ENCODE assay signal across 24 cellular contexts in genomic region chr4:8905773-8906667, GRCh38. TPM values are rescaled to one million over a fixed set of nuclear protein-coding genes. Genes with fewer than 3 reads are reported as not detected.
A peak's percentile ranks its signal among the peaks of the same experiment; 100 is the strongest.
DNase-seq lines count a peak whose midpoint lies in the region; FAIRE-seq and TF ChIP-seq lines count a peak whose summit lies in the region.
"Had no signal": no experiment of that assay in that cellular context is flagged by ENCODE, and none has a peak within 500 bp of the region (broad histone marks: within the 10 kb centered on the region; RNA-seq: fewer than 3 reads in every experiment).

No MANE protein-coding gene starts in this region.

- no peak overlapping the region for H2BK5ac ChIP-seq in H9 (ENCODE audit: insufficient read length, low read length)

- H2AFZ ChIP-seq in H9 (ENCODE audit: low read length), result no peak overlapping the region
- H2AFZ ChIP-seq: GM23248 had no signal

- H3K23me2 ChIP-seq in H9 (ENCODE audit: insufficient read length, low read depth, low read length, poor library complexity, severe bottlenecking), result no peaks in the 10 kb centered on the region

- no peaks in the 10 kb centered on the region for H3K27me3 ChIP-seq in H9 (ENCODE audit: insufficient read depth, low read length)
- peaks cover 0 to 26% (median 7%) of the 10 kb centered on the region in 3 donors for H3K27me3 ChIP-seq in sigmoid colon

- H2BK120ac ChIP-seq in H9 (ENCODE audit: low read depth, low read length, poor library complexity, severe bottlenecking), result no peak overlapping the region

- WGBS in H9 (ENCODE audit: extremely low coverage, insufficient read length, low lambda C conversion rate), result no CpG with 5 or more reads among the region's 33 CpGs
- WGBS in sigmoid colon, 2 donors, result 80 to 85% methylated on average over 33 of the region's 33 CpGs

- TF ChIP-seq CTCF in H9 (conservative IDR thresholded peaks at IDR 0.05), result no peak
- no peak for TF ChIP-seq CTCF in kidney (IDR thresholded peaks at IDR 0.05; ENCODE audit: borderline replicate concordance, extremely low read depth, insufficient read depth)
- TF ChIP-seq CTCF in sigmoid colon (IDR thresholded peaks at IDR 0.05), result no peak
- TF ChIP-seq CTCF in GM13976 (IDR thresholded peaks at IDR 0.05; ENCODE audit: borderline replicate concordance, control extremely low read depth, extremely low read depth, insufficient read depth, missing control alignments), result no peak

- no peak overlapping the region for H4K5ac ChIP-seq in H9 (ENCODE audit: insufficient read length, low read depth, low read length)

- no peaks in the 10 kb centered on the region for H4K20me1 ChIP-seq in H9 (ENCODE audit: control insufficient read depth, insufficient read depth, insufficient read length)

- H3T11ph ChIP-seq in H9 (ENCODE audit: low read length), result no peak overlapping the region

- no peak overlapping the region for H2BK12ac ChIP-seq in H9 (ENCODE audit: insufficient read length, low read depth, low read length)

- intact Hi-C loops in kidney (cut with DNase I) (no loop called here), sigmoid colon (cut with DNase I) (no loop called here)

- H3K4me3 Mint-ChIP-seq in H9, result no peak overlapping the region
- H3K4me3 Mint-ChIP-seq: CD4-positive, CD25-positive, alpha-beta regulatory T cell had no signal

- H3K14ac ChIP-seq in H9 (ENCODE audit: insufficient read depth, low read length), result no peak overlapping the region; the same call in 1 of the 2 replicates

- H3K27me3 Mint-ChIP-seq in H9 (ENCODE audit: low read depth), result peaks cover 53% of the 10 kb centered on the region
- H3K27me3 Mint-ChIP-seq: CD4-positive, CD25-positive, alpha-beta regulatory T cell had no signal

- peaks cover 12% of the 10 kb centered on the region for H3K9me3 ChIP-seq in H9 (ENCODE audit: control insufficient read depth, low read depth, low read length)
- peaks cover 12 to 16% of the 10 kb centered on the region in 2 donors for H3K9me3 ChIP-seq in kidney (ENCODE audit: control insufficient read depth in 1 of 2, low read length in 2 of 2)
- peaks cover 3 to 11% (median 7%) of the 10 kb centered on the region in 4 donors for H3K9me3 ChIP-seq in sigmoid colon

- no peak overlapping the region for H2BK20ac ChIP-seq in H9 (ENCODE audit: low read depth, low read length, poor library complexity, severe bottlenecking)

- no peaks in the 10 kb centered on the region for H3K79me2 ChIP-seq in H9 (ENCODE audit: insufficient read depth, low read length)

- H3K36me3 Mint-ChIP-seq in H9 (ENCODE audit: insufficient read depth in 1 of 3, low read depth in 3 of 3), result peaks cover 0 to 7% (median 3%) of the 10 kb centered on the region in 3 experiments; a peak in 3 of 7 replicates
- H3K36me3 Mint-ChIP-seq: CD4-positive, CD25-positive, alpha-beta regulatory T cell had no signal

- no peak overlapping the region for H3K4me2 ChIP-seq in H9 (ENCODE audit: insufficient read depth, insufficient read length, low read length)

- peaks cover 23 to 26% of the 10 kb centered on the region in 2 experiments for H3K9me3 Mint-ChIP-seq in H9

- no peak for TF ChIP-seq POLR2A in sigmoid colon (IDR thresholded peaks at IDR 0.05)

- no peak overlapping the region for H2BK15ac ChIP-seq in H9 (ENCODE audit: low read depth, low read length)

- peak; percentile 41 for DNase-seq in activated effector memory CD4-positive, alpha-beta T cell treated with anti-CD3 and anti-CD28 coated beads, Interleukin-2, amount 50 U/mL, for 16 hours
- no peak for DNase-seq in activated effector memory CD4-positive, alpha-beta T cell treated with Interleukin-2 at 50 U/mL for 16 hours
- peak; percentile 18 for DNase-seq in H9
- peak; percentile 59 for DNase-seq in kidney
- DNase-seq in sigmoid colon, result peak; percentile 62
- DNase-seq in GM13976 (ENCODE audit: low spot score), result no peak
- no peak for DNase-seq in GDM1 (lab: John Stamatoyannopoulos, UW)
- no peak for DNase-seq in NCI-H187 treated with DMSO at 0.1 percent for 48 hours (lab: John Stamatoyannopoulos, UW)
- DNase-seq: activated CD4-positive, alpha-beta T cell treated with anti-CD3 and anti-CD28 coated beads, Interleukin-2, amount 50 U/mL, for 4 hours; CD4-positive, CD25-positive, alpha-beta regulatory T cell; GM23248; IMR-90; NCI-H1417; NCI-H2171; NCI-H524 treated with DMSO at 0.1 percent for 48 hours; retina had no signal

- no peak overlapping the region for H3K56ac ChIP-seq in H9 (ENCODE audit: insufficient read length, low read depth, low read length)

- H3K4me3 ChIP-seq in kidney (ENCODE audit: low read length in 2 of 2) (no peak overlapping the region), sigmoid colon (no peak overlapping the region)
- H3K4me3 ChIP-seq: breast epithelium, GM23248 had no signal

- no peaks in the 10 kb centered on the region for H3K4me1 ChIP-seq in H9 (ENCODE audit: insufficient read depth, low read length)
- no peaks in the 10 kb centered on the region for H3K4me1 ChIP-seq in kidney (ENCODE audit: control insufficient read depth in 1 of 2, insufficient read depth in 1 of 2, low read depth in 1 of 2, low read length in 2 of 2)
- no peaks in the 10 kb centered on the region for H3K4me1 ChIP-seq in sigmoid colon
- H3K4me1 ChIP-seq: breast epithelium had no signal

- H3K18ac ChIP-seq in H9 (ENCODE audit: insufficient read length, low read depth, low read length), result no peak overlapping the region

- H4K8ac ChIP-seq in H9 (replicated peaks; ENCODE audit: insufficient read length, low read depth, low read length), result no peak overlapping the region

- H3K27ac Mint-ChIP-seq in H9, result no peak overlapping the region
- H3K27ac Mint-ChIP-seq: CD4-positive, CD25-positive, alpha-beta regulatory T cell had no signal

- H4K91ac ChIP-seq in H9 (ENCODE audit: insufficient read length, low read depth, low read length), result no peak overlapping the region

- H3K4ac ChIP-seq in H9 (ENCODE audit: low read depth, low read length), result no peak overlapping the region

- H3K9ac ChIP-seq in H9 (ENCODE audit: extremely low read depth, insufficient read length, low read length) (no peak overlapping the region), kidney (ENCODE audit: low read length in 2 of 2) (no peak overlapping the region)
- H3K9ac ChIP-seq: GM23248 had no signal

- no peak overlapping the region for H2AK5ac ChIP-seq in H9 (ENCODE audit: insufficient read length, low read length)

- H3K4me1 Mint-ChIP-seq in H9, result no peaks in the 10 kb centered on the region
- H3K4me1 Mint-ChIP-seq: CD4-positive, CD25-positive, alpha-beta regulatory T cell had no signal

- H3K36me3 ChIP-seq in kidney (ENCODE audit: control insufficient read depth in 1 of 2, insufficient read depth in 2 of 2, low read length in 2 of 2) (no peaks in the 10 kb centered on the region), sigmoid colon (no peaks in the 10 kb centered on the region)
- H3K36me3 ChIP-seq: breast epithelium had no signal

- FAIRE-seq in kidney (lab: Jason Lieb, UNC), result no peak
- FAIRE-seq: endothelial cell of umbilical vein, G401.6, TTC549 had no signal

- no peak for TF ChIP-seq EP300 in sigmoid colon (IDR thresholded peaks at IDR 0.05)

- in situ Hi-C loops in GM13976 (cut with MboI; ENCODE audit: low sequenced_read_pairs, unreplicated experiment), result loop anchor here (25.0 kb wide), 1 partner anchor 294 kb away; no protein-coding TSS in a partner anchor

- H3K27ac ChIP-seq in H9 (ENCODE audit: insufficient read length, low read depth, low read length) (no peak overlapping the region), kidney (ENCODE audit: low read depth in 2 of 2, low read length in 2 of 2) (no peak overlapping the region), sigmoid colon (no peak overlapping the region)
- H3K27ac ChIP-seq: breast epithelium, GM23248, HL-60, RWPE1 had no signal

- H3K23ac ChIP-seq in H9 (ENCODE audit: insufficient read length, low read depth, low read length), result no peak overlapping the region

- no peaks in the 10 kb centered on the region for H3K79me1 ChIP-seq in H9 (ENCODE audit: insufficient read depth, low read depth, low read length, poor library complexity, severe bottlenecking)

RNA-seq across cellular contexts. Expression of gene HMX1, which starts 34.4 kb away (rescaled TPM):
- 0.26 and 0.31 TPM in 2 replicates for total RNA-seq in H9 (2021)
- not detected for total RNA-seq in kidney
- not detected for polyA plus RNA-seq in kidney (ENCODE audit: insufficient read depth, low read depth, low replicate concordance)
- 1 to 10 TPM in 2 of 4 donors, not detected in 2; 1.1 to 1.7 TPM for total RNA-seq in sigmoid colon
- not detected for polyA plus RNA-seq in sigmoid colon
- total RNA-seq: breast epithelium; CD4-positive, CD25-positive, alpha-beta regulatory T cell; endothelial cell of umbilical vein; GM23248; IMR-90; liver had no signal
- polyA plus RNA-seq: adipose tissue; CD4-positive, CD25-positive, alpha-beta regulatory T cell; endothelial cell of umbilical vein; GM23248; IMR-90; liver had no signal

Comparison
In these comparisons a context has a peak if more than half of its experiments do, and no peak if none do; other contexts are left out.
1. DNase-seq: peak in activated effector memory CD4-positive, alpha-beta T cell treated with anti-CD3 and anti-CD28 coated beads, Interleukin-2, amount 50 U/mL, for 16 hours (single experiment), H9 (single experiment), kidney (single experiment) and sigmoid colon (single experiment); none in activated effector memory CD4-positive, alpha-beta T cell treated with Interleukin-2 at 50 U/mL for 16 hours (single experiment), GM13976 (single experiment), GDM1 (single experiment) and NCI-H187 treated with DMSO at 0.1 percent for 48 hours (single experiment).